1 cellular context compared by ENCODE assay signal in the genomic region with DNA sequence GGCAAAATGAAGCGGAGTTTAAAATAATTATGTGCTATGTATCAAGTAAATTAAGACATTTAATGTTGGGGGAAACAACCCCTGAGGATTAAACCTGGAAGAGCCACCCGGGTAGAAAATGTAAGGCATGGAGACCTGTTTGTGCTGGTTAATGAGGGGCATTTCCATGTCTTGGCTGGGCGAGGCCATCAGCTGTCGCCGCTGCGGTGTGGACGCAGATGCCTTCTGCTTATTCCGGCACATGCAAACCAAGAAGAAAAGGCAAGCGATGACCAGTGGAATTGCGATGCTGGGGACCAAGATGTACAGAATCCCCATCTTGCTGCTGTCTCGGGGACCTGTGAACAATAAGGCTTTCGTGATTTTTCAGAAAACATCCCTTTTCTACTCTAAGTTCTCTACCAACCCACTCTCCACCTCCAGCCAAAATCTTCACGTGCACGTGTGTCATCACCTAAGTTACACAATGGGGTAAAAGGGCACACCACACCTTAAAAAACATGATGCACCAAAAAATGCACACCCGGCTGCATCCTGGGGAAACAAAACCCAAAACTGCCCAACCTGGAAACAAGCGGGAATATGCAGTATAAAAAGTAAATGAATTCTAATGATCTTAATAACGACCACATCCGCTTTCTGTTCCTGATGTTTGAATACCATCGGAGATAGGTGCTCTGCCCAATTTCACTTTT.
TF ChIP-seq lines count a peak whose summit lies in the region.

No MANE protein-coding gene starts in this region.

TF ChIP-seq in WTC11, 78 proteins besides CTCF, POLR2A, EP300 and RAD21 (continued from another document):
- TF ChIP-seq, protein P1, sequence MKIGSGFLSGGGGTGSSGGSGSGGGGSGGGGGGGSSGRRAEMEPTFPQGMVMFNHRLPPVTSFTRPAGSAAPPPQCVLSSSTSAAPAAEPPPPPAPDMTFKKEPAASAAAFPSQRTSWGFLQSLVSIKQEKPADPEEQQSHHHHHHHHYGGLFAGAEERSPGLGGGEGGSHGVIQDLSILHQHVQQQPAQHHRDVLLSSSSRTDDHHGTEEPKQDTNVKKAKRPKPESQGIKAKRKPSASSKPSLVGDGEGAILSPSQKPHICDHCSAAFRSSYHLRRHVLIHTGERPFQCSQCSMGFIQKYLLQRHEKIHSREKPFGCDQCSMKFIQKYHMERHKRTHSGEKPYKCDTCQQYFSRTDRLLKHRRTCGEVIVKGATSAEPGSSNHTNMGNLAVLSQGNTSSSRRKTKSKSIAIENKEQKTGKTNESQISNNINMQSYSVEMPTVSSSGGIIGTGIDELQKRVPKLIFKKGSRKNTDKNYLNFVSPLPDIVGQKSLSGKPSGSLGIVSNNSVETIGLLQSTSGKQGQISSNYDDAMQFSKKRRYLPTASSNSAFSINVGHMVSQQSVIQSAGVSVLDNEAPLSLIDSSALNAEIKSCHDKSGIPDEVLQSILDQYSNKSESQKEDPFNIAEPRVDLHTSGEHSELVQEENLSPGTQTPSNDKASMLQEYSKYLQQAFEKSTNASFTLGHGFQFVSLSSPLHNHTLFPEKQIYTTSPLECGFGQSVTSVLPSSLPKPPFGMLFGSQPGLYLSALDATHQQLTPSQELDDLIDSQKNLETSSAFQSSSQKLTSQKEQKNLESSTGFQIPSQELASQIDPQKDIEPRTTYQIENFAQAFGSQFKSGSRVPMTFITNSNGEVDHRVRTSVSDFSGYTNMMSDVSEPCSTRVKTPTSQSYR (CRISPR knock-in tag; IDR thresholded peaks at IDR 0.05): no peak
- no peak for TF ChIP-seq ZNF317 (CRISPR knock-in tag; IDR thresholded peaks at IDR 0.05; ENCODE audit: borderline replicate concordance, low read depth)
- TF ChIP-seq, protein P2, sequence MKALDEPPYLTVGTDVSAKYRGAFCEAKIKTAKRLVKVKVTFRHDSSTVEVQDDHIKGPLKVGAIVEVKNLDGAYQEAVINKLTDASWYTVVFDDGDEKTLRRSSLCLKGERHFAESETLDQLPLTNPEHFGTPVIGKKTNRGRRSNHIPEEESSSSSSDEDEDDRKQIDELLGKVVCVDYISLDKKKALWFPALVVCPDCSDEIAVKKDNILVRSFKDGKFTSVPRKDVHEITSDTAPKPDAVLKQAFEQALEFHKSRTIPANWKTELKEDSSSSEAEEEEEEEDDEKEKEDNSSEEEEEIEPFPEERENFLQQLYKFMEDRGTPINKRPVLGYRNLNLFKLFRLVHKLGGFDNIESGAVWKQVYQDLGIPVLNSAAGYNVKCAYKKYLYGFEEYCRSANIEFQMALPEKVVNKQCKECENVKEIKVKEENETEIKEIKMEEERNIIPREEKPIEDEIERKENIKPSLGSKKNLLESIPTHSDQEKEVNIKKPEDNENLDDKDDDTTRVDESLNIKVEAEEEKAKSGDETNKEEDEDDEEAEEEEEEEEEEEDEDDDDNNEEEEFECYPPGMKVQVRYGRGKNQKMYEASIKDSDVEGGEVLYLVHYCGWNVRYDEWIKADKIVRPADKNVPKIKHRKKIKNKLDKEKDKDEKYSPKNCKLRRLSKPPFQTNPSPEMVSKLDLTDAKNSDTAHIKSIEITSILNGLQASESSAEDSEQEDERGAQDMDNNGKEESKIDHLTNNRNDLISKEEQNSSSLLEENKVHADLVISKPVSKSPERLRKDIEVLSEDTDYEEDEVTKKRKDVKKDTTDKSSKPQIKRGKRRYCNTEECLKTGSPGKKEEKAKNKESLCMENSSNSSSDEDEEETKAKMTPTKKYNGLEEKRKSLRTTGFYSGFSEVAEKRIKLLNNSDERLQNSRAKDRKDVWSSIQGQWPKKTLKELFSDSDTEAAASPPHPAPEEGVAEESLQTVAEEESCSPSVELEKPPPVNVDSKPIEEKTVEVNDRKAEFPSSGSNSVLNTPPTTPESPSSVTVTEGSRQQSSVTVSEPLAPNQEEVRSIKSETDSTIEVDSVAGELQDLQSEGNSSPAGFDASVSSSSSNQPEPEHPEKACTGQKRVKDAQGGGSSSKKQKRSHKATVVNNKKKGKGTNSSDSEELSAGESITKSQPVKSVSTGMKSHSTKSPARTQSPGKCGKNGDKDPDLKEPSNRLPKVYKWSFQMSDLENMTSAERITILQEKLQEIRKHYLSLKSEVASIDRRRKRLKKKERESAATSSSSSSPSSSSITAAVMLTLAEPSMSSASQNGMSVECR (CRISPR knock-in tag; IDR thresholded peaks at IDR 0.05; ENCODE audit: borderline replicate concordance): no peak
- no peak for TF ChIP-seq JAZF1 (CRISPR knock-in tag; IDR thresholded peaks at IDR 0.05)
- no peak for TF ChIP-seq FOXK1 (CRISPR knock-in tag; IDR thresholded peaks at IDR 0.05)
